24 cellular contexts compared by ENCODE assay signal in genomic region chr11:97772696-97773095, GRCh38.
DNase-seq lines count a peak whose midpoint lies in the region; ATAC-seq, FAIRE-seq and TF ChIP-seq lines count a peak whose summit lies in the region.
"Had no signal": no experiment of that assay in that cellular context is flagged by ENCODE, and none has a peak within 500 bp of the region (broad histone marks: within the 10 kb centered on the region; RNA-seq: fewer than 3 reads in every experiment).

No MANE protein-coding gene starts in this region.

- H3K27me3 ChIP-seq in WERI-Rb-1 (ENCODE audit: insufficient read depth, low read depth, severe bottlenecking): no peaks in the 10 kb centered on the region
- H3K27me3 ChIP-seq: Peyer's patch had no signal

- no peaks in the 10 kb centered on the region for H3K9me3 ChIP-seq in WERI-Rb-1 (ENCODE audit: severe bottlenecking)
- H3K9me3 ChIP-seq: prostate gland had no signal

- TF ChIP-seq CTCF in D721Med (IDR thresholded peaks at IDR 0.05; ENCODE audit: insufficient read depth, missing control alignments): no peak
- no peak for TF ChIP-seq CTCF in WERI-Rb-1 (IDR thresholded peaks at IDR 0.05; ENCODE audit: low read depth, low read length)

- peak; percentile 44 for FAIRE-seq in D721Med (lab: Jason Lieb, UNC)
- FAIRE-seq: H1, HepG2 had no signal

- no peak overlapping the region for H3K4me3 ChIP-seq in WERI-Rb-1 (ENCODE audit: low read depth, low read length)
- H3K4me3 ChIP-seq: Peyer's patch, prostate gland, SK-N-MC had no signal

- no peaks in the 10 kb centered on the region for H3K36me3 ChIP-seq in WERI-Rb-1
- H3K36me3 ChIP-seq: Peyer's patch, prostate gland had no signal

- no peaks in the 10 kb centered on the region for H3K36me3 Mint-ChIP-seq in activated T-helper 17 cell treated with anti-CD3 and anti-CD28 coated beads, Interleukin-2, amount 50 U/mL, for 72 hours (ENCODE audit: low read depth)
- H3K36me3 Mint-ChIP-seq: CD8-positive, alpha-beta T cell had no signal

- ATAC-seq in activated T-helper 17 cell treated with anti-CD3 and anti-CD28 coated beads, Interleukin-2, amount 50 U/mL, for 72 hours (replicated peaks): no peak
- ATAC-seq in HG02610 (IDR thresholded peaks at IDR 0.05; ENCODE audit: unreplicated experiment): no peak
- ATAC-seq: activated naive CD8-positive, alpha-beta T cell treated with anti-CD3 and anti-CD28 coated beads, Interleukin-2, amount 50 U/mL, for 24 hours; CD8-positive, alpha-beta T cell; HepG2; stimulated activated naive CD8-positive, alpha-beta T cell treated with anti-CD3 and anti-CD28 coated beads, Interleukin-15, amount 100 ng/mL, for 72 hours had no signal

- H3K4me1 Mint-ChIP-seq in activated T-helper 17 cell treated with anti-CD3 and anti-CD28 coated beads, Interleukin-2, amount 50 U/mL, for 72 hours: no peaks in the 10 kb centered on the region
- H3K4me1 Mint-ChIP-seq: activated naive CD8-positive, alpha-beta T cell treated with anti-CD3 and anti-CD28 coated beads, Interleukin-2, amount 50 U/mL, for 24 hours; stimulated activated naive CD8-positive, alpha-beta T cell treated with anti-CD3 and anti-CD28 coated beads, Interleukin-15, amount 100 ng/mL, for 72 hours had no signal

- no peaks in the 10 kb centered on the region for H3K27me3 Mint-ChIP-seq in activated T-helper 17 cell treated with anti-CD3 and anti-CD28 coated beads, Interleukin-2, amount 50 U/mL, for 72 hours
- H3K27me3 Mint-ChIP-seq: activated naive CD8-positive, alpha-beta T cell treated with anti-CD3 and anti-CD28 coated beads, Interleukin-2, amount 50 U/mL, for 24 hours; stimulated activated naive CD8-positive, alpha-beta T cell treated with anti-CD3 and anti-CD28 coated beads, Interleukin-15, amount 100 ng/mL, for 72 hours had no signal

- no peak overlapping the region for H3K27ac Mint-ChIP-seq in activated T-helper 17 cell treated with anti-CD3 and anti-CD28 coated beads, Interleukin-2, amount 50 U/mL, for 72 hours
- H3K27ac Mint-ChIP-seq: activated naive CD8-positive, alpha-beta T cell treated with anti-CD3 and anti-CD28 coated beads, Interleukin-2, amount 50 U/mL, for 24 hours; CD8-positive, alpha-beta T cell; stimulated activated naive CD8-positive, alpha-beta T cell treated with anti-CD3 and anti-CD28 coated beads, Interleukin-15, amount 100 ng/mL, for 72 hours; T-helper 2 cell treated with Interferon-gamma antibody and Interleukin-4, amounts not matched to agents 5 μg/mL and 100 μg/mL, for 36 hours had no signal

- H3K27ac ChIP-seq in WERI-Rb-1: no peak overlapping the region
- H3K27ac ChIP-seq: Peyer's patch, prostate gland, SK-N-MC had no signal

- H3K9me3 Mint-ChIP-seq in activated T-helper 17 cell treated with anti-CD3 and anti-CD28 coated beads, Interleukin-2, amount 50 U/mL, for 72 hours: peaks cover 7% of the 10 kb centered on the region
- H3K9me3 Mint-ChIP-seq: neural crest cell had no signal

- DNase-seq in D721Med (ENCODE audit: insufficient read length, low spot score) (no peak), NCI-H2171 treated with DMSO at 0.1 percent for 48 hours (lab: John Stamatoyannopoulos, UW) (peak; percentile 89), WERI-Rb-1 (peak; percentile 42), iris pigment epithelial cell (ENCODE audit: low read depth) (peak; percentile 11), occipital lobe (lab: John Stamatoyannopoulos, UW) (no peak), DMS53 treated with DMSO at 0.1 percent for 48 hours (lab: John Stamatoyannopoulos, UW; ENCODE audit: unreplicated experiment) (no peak)
- DNase-seq: activated CD4-positive, alpha-beta T cell treated with anti-CD3 and anti-CD28 coated beads for 4 hours; activated gamma-delta T cell; activated naive CD8-positive, alpha-beta T cell treated with anti-CD3 and anti-CD28 coated beads, Interleukin-2, amount 50 U/mL, for 24 hours; CD8-positive, alpha-beta T cell; kidney; MV-4-11; NCI-H1436 treated with DMSO at 0.1 percent for 48 hours; NCI-H526 treated with DMSO at 0.1 percent for 48 hours; Peyer's patch; stimulated activated naive CD8-positive, alpha-beta T cell treated with anti-CD3 and anti-CD28 coated beads, Interleukin-15, amount 100 ng/mL, for 72 hours had no signal

- H3K4me3 Mint-ChIP-seq in activated T-helper 17 cell treated with anti-CD3 and anti-CD28 coated beads, Interleukin-2, amount 50 U/mL, for 72 hours: no peak overlapping the region
- H3K4me3 Mint-ChIP-seq: activated naive CD8-positive, alpha-beta T cell treated with anti-CD3 and anti-CD28 coated beads, Interleukin-2, amount 50 U/mL, for 24 hours; CD8-positive, alpha-beta T cell; neural crest cell; stimulated activated naive CD8-positive, alpha-beta T cell treated with anti-CD3 and anti-CD28 coated beads, Interleukin-15, amount 100 ng/mL, for 72 hours; T-helper 2 cell treated with Interferon-gamma antibody and Interleukin-4, amounts not matched to agents 5 μg/mL and 100 μg/mL, for 36 hours had no signal

Comparison
In these comparisons a context has a peak if more than half of its experiments do, and no peak if none do; other contexts are left out.
1. DNase-seq: peak in NCI-H2171 treated with DMSO at 0.1 percent for 48 hours (single experiment), WERI-Rb-1 (single experiment) and iris pigment epithelial cell (single experiment); none in D721Med (single experiment), occipital lobe (single experiment) and DMS53 treated with DMSO at 0.1 percent for 48 hours (single experiment).